25 cellular contexts compared by ENCODE assay signal in genomic region chr6:22222469-22222868, GRCh38.
DNase-seq lines count a peak whose midpoint lies in the region; ATAC-seq, FAIRE-seq and TF ChIP-seq lines count a peak whose summit lies in the region.
"Had no signal": no experiment of that assay in that cellular context is flagged by ENCODE, and none has a peak within 500 bp of the region (broad histone marks: within the 10 kb centered on the region; RNA-seq: fewer than 3 reads in every experiment).

No MANE protein-coding gene starts in this region.

- 57% methylated on average over 6 of the region's 6 CpGs for WGBS in HUES64
- WGBS in trophoblast cell (ENCODE audit: extremely low coverage, insufficient coverage, insufficient read length): 100% methylated on average over 1 of the region's 6 CpGs

- no peaks in the 10 kb centered on the region for H3K79me1 ChIP-seq in trophoblast cell (ENCODE audit: low read length)

- intact Hi-C loops in activated CD4-positive, alpha-beta T cell treated with anti-CD3 and anti-CD28 coated beads, Interleukin-2, amount 10 ng/mL, durations not matched to agents 24 days and 14 days (cut with micrococcal nuclease): no loop called here

- no peak for TF ChIP-seq CTCF in astrocyte (IDR thresholded peaks at IDR 0.05; ENCODE audit: insufficient read depth, low read depth, low read length)

- H3K27me3 ChIP-seq in HUES64 (ENCODE audit: insufficient read depth, low read length) (no peaks in the 10 kb centered on the region), astrocyte (ENCODE audit: insufficient read depth, low read length) (no peaks in the 10 kb centered on the region), iPS-18a (ENCODE audit: control insufficient read depth, insufficient read depth, low read length) (no peaks in the 10 kb centered on the region), trophoblast cell (ENCODE audit: insufficient read depth, low read length) (no peaks in the 10 kb centered on the region)
- H3K27me3 ChIP-seq: BE2C, heart left ventricle, right lobe of liver, stomach had no signal

- H3K4me3 Mint-ChIP-seq in astrocyte (ENCODE audit: unreplicated experiment): peak overlapping the region; percentile 67
- no peak overlapping the region for H3K4me3 Mint-ChIP-seq in activated CD4-positive, alpha-beta T cell treated with anti-CD3 and anti-CD28 coated beads, Interleukin-2, amount 10 ng/mL, durations not matched to agents 24 days and 14 days
- H3K4me3 Mint-ChIP-seq: activated CD8-positive, alpha-beta T cell treated with anti-CD3 and anti-CD28 coated beads, Interleukin-2, amount 10 ng/mL, durations not matched to agents 7 days and 5 days; activated naive CD4-positive, alpha-beta T cell treated with anti-CD3 and anti-CD28 coated beads, Interleukin-2, amount 10 ng/mL, durations not matched to agents 7 days and 5 days; CD8-positive, alpha-beta memory T cell had no signal

- H3K14ac ChIP-seq in trophoblast cell (ENCODE audit: low read length): no peak overlapping the region

- H2AK5ac ChIP-seq in trophoblast cell (ENCODE audit: low read length): no peak overlapping the region

- H3K27me3 Mint-ChIP-seq in astrocyte (ENCODE audit: low read depth, unreplicated experiment): no peaks in the 10 kb centered on the region
- no peaks in the 10 kb centered on the region for H3K27me3 Mint-ChIP-seq in activated CD4-positive, alpha-beta T cell treated with anti-CD3 and anti-CD28 coated beads, Interleukin-2, amount 10 ng/mL, durations not matched to agents 24 days and 14 days
- H3K27me3 Mint-ChIP-seq: activated naive CD4-positive, alpha-beta T cell treated with anti-CD3 and anti-CD28 coated beads, Interleukin-2, amount 10 ng/mL, durations not matched to agents 7 days and 5 days; brain; CD8-positive, alpha-beta memory T cell; IgD-negative memory B cell had no signal

- H3K36me3 ChIP-seq in HUES64 (ENCODE audit: insufficient read depth, low read length): no peaks in the 10 kb centered on the region
- no peaks in the 10 kb centered on the region for H3K36me3 ChIP-seq in astrocyte (ENCODE audit: insufficient read depth, low read length)
- no peaks in the 10 kb centered on the region for H3K36me3 ChIP-seq in iPS-18a (ENCODE audit: control insufficient read depth, low read depth, low read length)
- H3K36me3 ChIP-seq in trophoblast cell (ENCODE audit: control insufficient read depth in 1 of 2, insufficient read depth in 2 of 2, low read length in 2 of 2): no peaks in the 10 kb centered on the region
- H3K36me3 ChIP-seq: BE2C, heart left ventricle, left ventricle myocardium inferior, prostate gland, right lobe of liver, stomach had no signal

- no peak overlapping the region for H3K4me2 ChIP-seq in astrocyte (ENCODE audit: low read length)
- H3K4me2 ChIP-seq in trophoblast cell (ENCODE audit: low read length): no peak overlapping the region

- no peak overlapping the region for H2BK12ac ChIP-seq in trophoblast cell (ENCODE audit: low read length)

- H3K4me1 ChIP-seq in HUES64 (ENCODE audit: insufficient read depth, low read length) (peaks cover 21% of the 10 kb centered on the region), astrocyte (ENCODE audit: insufficient read depth, low read length) (peaks cover 3% of the 10 kb centered on the region), iPS-18a (ENCODE audit: control insufficient read depth, low read depth, low read length) (peaks cover 20% of the 10 kb centered on the region), trophoblast cell (ENCODE audit: control insufficient read depth in 1 of 2, insufficient read depth in 2 of 2, low read length in 2 of 2) (peaks cover 0 to 5% of the 10 kb centered on the region in 2 experiments)
- H3K4me1 ChIP-seq: heart left ventricle, left ventricle myocardium inferior, prostate gland, right lobe of liver, stomach had no signal

- ATAC-seq in GM21447 (IDR thresholded peaks at IDR 0.05; ENCODE audit: unreplicated experiment): no peak
- ATAC-seq: activated CD8-positive, alpha-beta T cell treated with anti-CD3 and anti-CD28 coated beads, Interleukin-2, amount 10 ng/mL, durations not matched to agents 7 days and 5 days; heart left ventricle; right lobe of liver had no signal

- H4K91ac ChIP-seq in trophoblast cell (ENCODE audit: low read depth, low read length): peak overlapping the region; percentile 30

- H3K9me3 Mint-ChIP-seq in astrocyte (ENCODE audit: unreplicated experiment): no peaks in the 10 kb centered on the region
- no peaks in the 10 kb centered on the region for H3K9me3 Mint-ChIP-seq in activated CD4-positive, alpha-beta T cell treated with anti-CD3 and anti-CD28 coated beads, Interleukin-2, amount 10 ng/mL, durations not matched to agents 24 days and 14 days
- H3K9me3 Mint-ChIP-seq: activated naive CD4-positive, alpha-beta T cell treated with anti-CD3 and anti-CD28 coated beads, Interleukin-2, amount 10 ng/mL, durations not matched to agents 7 days and 5 days had no signal

- no peak overlapping the region for H3K18ac ChIP-seq in trophoblast cell (ENCODE audit: low read length)

- H4K8ac ChIP-seq in trophoblast cell (ENCODE audit: low read depth, low read length): no peak overlapping the region

- H3K27ac ChIP-seq in HUES64 (ENCODE audit: low read depth, low read length) (peak overlapping the region; percentile 32; the same call in 1 of the 2 replicates), astrocyte (ENCODE audit: low read depth, low read length) (no peak overlapping the region), iPS-18a (ENCODE audit: low read length) (no peak overlapping the region), trophoblast cell (ENCODE audit: low read depth, low read length) (no peak overlapping the region)
- H3K27ac ChIP-seq: heart left ventricle, left ventricle myocardium inferior, prostate gland, right lobe of liver, stomach had no signal

- H2AFZ ChIP-seq in astrocyte (ENCODE audit: low read depth, low read length): no peak overlapping the region
- no peak overlapping the region for H2AFZ ChIP-seq in trophoblast cell (ENCODE audit: insufficient read depth, low read length, poor library complexity)

- H4K20me1 ChIP-seq in astrocyte (ENCODE audit: insufficient read depth, low read length): no peaks in the 10 kb centered on the region

- H3K4me3 ChIP-seq in HUES64 (ENCODE audit: low read length) (peak overlapping the region; percentile 38), astrocyte (ENCODE audit: insufficient read depth, low read depth, low read length) (no peak overlapping the region), iPS-18a (ENCODE audit: low read length) (peak overlapping the region; percentile 24), trophoblast cell (ENCODE audit: low read depth, low read length) (no peak overlapping the region)
- H3K4me3 ChIP-seq: heart left ventricle, left ventricle myocardium inferior, prostate gland, right lobe of liver, stomach had no signal

- H2BK120ac ChIP-seq in trophoblast cell (ENCODE audit: insufficient read depth, low read length, poor library complexity): no peak overlapping the region

- H3K79me2 ChIP-seq in astrocyte (ENCODE audit: insufficient read depth, low read length) (no peaks in the 10 kb centered on the region), trophoblast cell (ENCODE audit: control insufficient read depth, insufficient read depth, low read length, poor library complexity) (no peaks in the 10 kb centered on the region)

- H3K9me3 ChIP-seq in HUES64 (ENCODE audit: insufficient read depth, low read depth, low read length) (no peaks in the 10 kb centered on the region), astrocyte (ENCODE audit: insufficient read depth, low read depth, low read length) (no peaks in the 10 kb centered on the region), iPS-18a (ENCODE audit: control insufficient read depth, low read depth, low read length) (no peaks in the 10 kb centered on the region), trophoblast cell (ENCODE audit: insufficient read depth, low read depth, low read length) (no peaks in the 10 kb centered on the region)
- H3K9me3 ChIP-seq: BE2C, heart left ventricle, left ventricle myocardium inferior, prostate gland, right lobe of liver, stomach had no signal

- H3K4ac ChIP-seq in trophoblast cell (ENCODE audit: low read depth, low read length): no peak overlapping the region

- H3K36me3 Mint-ChIP-seq in astrocyte (ENCODE audit: low read depth, unreplicated experiment): no peaks in the 10 kb centered on the region
- H3K36me3 Mint-ChIP-seq in activated CD4-positive, alpha-beta T cell treated with anti-CD3 and anti-CD28 coated beads, Interleukin-2, amount 10 ng/mL, durations not matched to agents 24 days and 14 days (ENCODE audit: low read depth): no peaks in the 10 kb centered on the region
- H3K36me3 Mint-ChIP-seq: activated naive CD4-positive, alpha-beta T cell treated with anti-CD3 and anti-CD28 coated beads, Interleukin-2, amount 10 ng/mL, durations not matched to agents 7 days and 5 days; brain; CD8-positive, alpha-beta memory T cell; IgD-negative memory B cell had no signal

- peaks cover 8% of the 10 kb centered on the region for H3K4me1 Mint-ChIP-seq in astrocyte (ENCODE audit: low read depth, unreplicated experiment)
- no peaks in the 10 kb centered on the region for H3K4me1 Mint-ChIP-seq in activated CD4-positive, alpha-beta T cell treated with anti-CD3 and anti-CD28 coated beads, Interleukin-2, amount 10 ng/mL, durations not matched to agents 24 days and 14 days
- H3K4me1 Mint-ChIP-seq: activated naive CD4-positive, alpha-beta T cell treated with anti-CD3 and anti-CD28 coated beads, Interleukin-2, amount 10 ng/mL, durations not matched to agents 7 days and 5 days; CD8-positive, alpha-beta memory T cell; IgD-negative memory B cell had no signal

- no peak for DNase-seq in astrocyte (ENCODE audit: low read depth)
- no peak for DNase-seq in trophoblast cell
- DNase-seq in activated CD4-positive, alpha-beta T cell treated with anti-CD3 and anti-CD28 coated beads, Interleukin-2, amount 10 ng/mL, durations not matched to agents 24 days and 14 days: no peak
- DNase-seq in mesenteric fat pad (ENCODE audit: low spot score): no peak
- DNase-seq: activated CD4-positive, alpha-beta T cell treated with anti-CD3 and anti-CD28 coated beads for 1 hour; activated CD8-positive, alpha-beta T cell treated with anti-CD3 and anti-CD28 coated beads, Interleukin-2, amount 10 ng/mL, durations not matched to agents 7 days and 5 days; activated naive CD4-positive, alpha-beta T cell treated with anti-CD3 and anti-CD28 coated beads, Interleukin-2, amount 10 ng/mL, durations not matched to agents 7 days and 5 days; BE2C; CD8-positive, alpha-beta memory T cell; DMS 273 treated with DMSO at 0.1 percent for 48 hours; foreskin melanocyte; heart left ventricle; left ventricle myocardium inferior; nucleus accumbens; right lobe of liver; Right ventricle myocardium superior; stomach; T-helper 2 cell had no signal

- H3K27ac Mint-ChIP-seq in astrocyte (ENCODE audit: unreplicated experiment): no peak overlapping the region
- no peak overlapping the region for H3K27ac Mint-ChIP-seq in activated CD4-positive, alpha-beta T cell treated with anti-CD3 and anti-CD28 coated beads, Interleukin-2, amount 10 ng/mL, durations not matched to agents 24 days and 14 days
- H3K27ac Mint-ChIP-seq: activated CD8-positive, alpha-beta T cell treated with anti-CD3 and anti-CD28 coated beads, Interleukin-2, amount 10 ng/mL, durations not matched to agents 7 days and 5 days; activated naive CD4-positive, alpha-beta T cell treated with anti-CD3 and anti-CD28 coated beads, Interleukin-2, amount 10 ng/mL, durations not matched to agents 7 days and 5 days; CD8-positive, alpha-beta memory T cell; IgD-negative memory B cell had no signal

- H3K23ac ChIP-seq in trophoblast cell (ENCODE audit: low read length): no peak overlapping the region

- H3K9ac ChIP-seq in HUES64 (ENCODE audit: low read depth, low read length) (no peak overlapping the region), astrocyte (ENCODE audit: low read length) (no peak overlapping the region), iPS-18a (ENCODE audit: low read length) (peak overlapping the region; percentile 40), trophoblast cell (ENCODE audit: low read length) (no peak overlapping the region)

- no peak overlapping the region for H4K12ac ChIP-seq in trophoblast cell (ENCODE audit: low read depth, low read length)

- FAIRE-seq in astrocyte (lab: Jason Lieb, UNC): no peak
- FAIRE-seq: GM12891 had no signal

- no peak overlapping the region for H2BK5ac ChIP-seq in trophoblast cell (ENCODE audit: low read depth, low read length, poor library complexity)

Comparison
In these comparisons a context has a peak if more than half of its experiments do, and no peak if none do; other contexts are left out.
1. H3K4me3 ChIP-seq: peak in HUES64 (single experiment) and iPS-18a (single experiment); none in astrocyte (single experiment) and trophoblast cell (single experiment).